10 cellular contexts compared by ENCODE assay signal in genomic region chr6:33914519-33915120, GRCh38.
A peak's percentile ranks its signal among the peaks of the same experiment; 100 is the strongest.
DNase-seq lines count a peak whose midpoint lies in the region; ATAC-seq and TF ChIP-seq lines count a peak whose summit lies in the region.
"Had no signal": no experiment of that assay in that cellular context is flagged by ENCODE, and none has a peak within 500 bp of the region (broad histone marks: within the 10 kb centered on the region; RNA-seq: fewer than 3 reads in every experiment).

No MANE protein-coding gene starts in this region.

- ATAC-seq in Right ventricle myocardium superior (ENCODE audit: poor library complexity), result peak; percentile 58
- ATAC-seq in right cardiac atrium, result no peak
- ATAC-seq in activated CD8-positive, alpha-beta T cell treated with anti-CD3 and anti-CD28 coated beads for 36 hours, result peak; percentile 76
- ATAC-seq in upper lobe of right lung, result peak; percentile 78
- no peak for ATAC-seq in HG03108 (IDR thresholded peaks at IDR 0.05; ENCODE audit: unreplicated experiment)

- H3K4me3 Mint-ChIP-seq in activated CD8-positive, alpha-beta T cell treated with anti-CD3 and anti-CD28 coated beads for 36 hours, result no peak overlapping the region

- H3K27me3 Mint-ChIP-seq in activated CD8-positive, alpha-beta T cell treated with anti-CD3 and anti-CD28 coated beads for 36 hours, result no peaks in the 10 kb centered on the region

- POLR2A ChIA-PET in activated CD8-positive, alpha-beta T cell treated with anti-CD3 and anti-CD28 coated beads for 36 hours (lab: Charles Lee), result no interaction called here

- H3K36me3 ChIP-seq in upper lobe of right lung, result no peaks in the 10 kb centered on the region

- DNase-seq in Right ventricle myocardium superior (peak; percentile 53), right cardiac atrium (no peak), medulla oblongata (ENCODE audit: extremely low spot score) (peak; percentile 19), upper lobe of right lung (no peak), NCI-H1048 (lab: John Stamatoyannopoulos, UW) (no peak), DMS53 treated with DMSO at 0.1 percent for 48 hours (lab: John Stamatoyannopoulos, UW; ENCODE audit: unreplicated experiment) (no peak)
- peak; percentile 73 for DNase-seq in activated CD8-positive, alpha-beta T cell treated with anti-CD3 and anti-CD28 coated beads for 36 hours

- H3K4me1 ChIP-seq in right cardiac atrium (ENCODE audit: control insufficient read depth, insufficient read depth, low read length), result no peaks in the 10 kb centered on the region
- no peaks in the 10 kb centered on the region for H3K4me1 ChIP-seq in upper lobe of right lung

- no peak for TF ChIP-seq CTCF in activated CD8-positive, alpha-beta T cell treated with anti-CD3 and anti-CD28 coated beads for 36 hours (IDR thresholded peaks at IDR 0.05)
- no peak for TF ChIP-seq CTCF in upper lobe of right lung (IDR thresholded peaks at IDR 0.05)

- H3K36me3 Mint-ChIP-seq in activated CD8-positive, alpha-beta T cell treated with anti-CD3 and anti-CD28 coated beads for 36 hours (ENCODE audit: low read depth), result no peaks in the 10 kb centered on the region

- no peaks in the 10 kb centered on the region for H3K9me3 Mint-ChIP-seq in activated CD8-positive, alpha-beta T cell treated with anti-CD3 and anti-CD28 coated beads for 36 hours

- intact Hi-C loops in Right ventricle myocardium superior (cut with DNase I), result no loop called here
- intact Hi-C loops in right cardiac atrium (cut with DNase I), result no loop called here
- intact Hi-C loops in activated CD8-positive, alpha-beta T cell treated with anti-CD3 and anti-CD28 coated beads for 36 hours (cut with micrococcal nuclease), result no loop called here
- intact Hi-C loops in upper lobe of right lung (cut with DNase I), result no loop called here

- H3K27ac Mint-ChIP-seq in activated CD8-positive, alpha-beta T cell treated with anti-CD3 and anti-CD28 coated beads for 36 hours, result peak overlapping the region; percentile 8

- peaks cover 34% of the 10 kb centered on the region for H3K4me1 Mint-ChIP-seq in activated CD8-positive, alpha-beta T cell treated with anti-CD3 and anti-CD28 coated beads for 36 hours (ENCODE audit: low read depth)

- H3K4me3 ChIP-seq in right cardiac atrium (ENCODE audit: low read length) (no peak overlapping the region), upper lobe of right lung (no peak overlapping the region)

- WGBS in right cardiac atrium, result 59% methylated on average over 8 of the region's 8 CpGs

- H3K27me3 ChIP-seq in right cardiac atrium (ENCODE audit: control insufficient read depth, insufficient read depth), result no peaks in the 10 kb centered on the region
- H3K27me3 ChIP-seq in upper lobe of right lung, result no peaks in the 10 kb centered on the region

- CTCF ChIA-PET in activated CD8-positive, alpha-beta T cell treated with anti-CD3 and anti-CD28 coated beads for 36 hours (lab: Charles Lee), result interaction anchor here (1.2 to 3.1 kb wide), 3 partner anchors 10 to 143 kb away, joined by 4 to 10 read pairs (median 5); no protein-coding TSS in a partner anchor

- H3K27ac ChIP-seq in right cardiac atrium (ENCODE audit: low read length) (no peak overlapping the region), upper lobe of right lung (no peak overlapping the region)
- H3K27ac ChIP-seq: epithelial cell of prostate, VCaP had no signal

- H3K9me3 ChIP-seq in right cardiac atrium (ENCODE audit: control insufficient read depth, low read length) (no peaks in the 10 kb centered on the region), upper lobe of right lung (no peaks in the 10 kb centered on the region)

Comparison
In these comparisons a context has a peak if more than half of its experiments do, and no peak if none do; other contexts are left out.
1. ATAC-seq: peak in Right ventricle myocardium superior (single experiment), activated CD8-positive, alpha-beta T cell treated with anti-CD3 and anti-CD28 coated beads for 36 hours (single experiment) and upper lobe of right lung (single experiment); none in right cardiac atrium (0 of 2) and HG03108 (single experiment).
2. DNase-seq: peak in Right ventricle myocardium superior (single experiment), activated CD8-positive, alpha-beta T cell treated with anti-CD3 and anti-CD28 coated beads for 36 hours (single experiment) and medulla oblongata (single experiment); none in right cardiac atrium (0 of 3), upper lobe of right lung (single experiment), NCI-H1048 (single experiment) and DMS53 treated with DMSO at 0.1 percent for 48 hours (single experiment).